ENCODE assay signal across 24 cellular contexts in the genomic region with DNA sequence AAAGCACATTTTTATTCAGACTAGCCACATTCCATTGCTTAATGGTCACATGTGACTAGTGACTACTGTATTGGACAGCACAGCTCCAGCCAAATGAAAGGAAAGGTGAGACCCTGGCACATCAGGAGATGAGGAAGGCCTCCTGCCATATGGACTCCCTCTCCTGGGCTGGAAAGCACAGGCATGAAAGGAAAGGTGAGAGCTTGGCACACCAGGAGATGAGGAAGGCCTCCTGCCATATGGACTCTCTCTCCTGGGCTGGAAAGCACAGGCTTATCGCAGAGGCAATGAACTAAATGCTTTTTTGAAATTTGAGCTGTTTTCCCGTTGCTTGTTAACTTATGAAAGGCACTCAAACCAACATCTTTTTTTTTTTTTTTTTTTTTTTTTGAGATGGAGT.
"Had no signal": no experiment of that assay in that cellular context is flagged by ENCODE, and none has a peak within 500 bp of the region (broad histone marks: within the 10 kb centered on the region; RNA-seq: fewer than 3 reads in every experiment).

No MANE protein-coding gene starts in this region.

- H3K4me1 ChIP-seq: gastroesophageal sphincter, prostate gland, right atrium auricular region had no signal

- H3K27ac ChIP-seq: esophagus muscularis mucosa, gastroesophageal sphincter, heart left ventricle, prostate gland, right atrium auricular region, thyroid gland had no signal

- H3K27ac Mint-ChIP-seq: activated CD8-positive, alpha-beta T cell treated with anti-CD3 and anti-CD28 coated beads for 36 hours; activated naive CD8-positive, alpha-beta T cell treated with anti-CD3 and anti-CD28 coated beads, Interleukin-2, amount 50 U/mL, for 24 hours; activated T-helper 2 cell treated with anti-CD3 and anti-CD28 coated beads, Interferon-gamma antibody, Interleukin-2, Interleukin-4, amounts not matched to agents 10 μg/mL and 5 μg/mL and 100 μg/mL, durations not matched to agents 14 hours and 24 hours and 36 hours; memory B cell; naive B cell had no signal

- H3K36me3 Mint-ChIP-seq: brain had no signal

- H3K36me3 ChIP-seq: gastroesophageal sphincter, heart left ventricle, prostate gland, right atrium auricular region, thyroid gland had no signal

- DNase-seq: activated CD4-positive, alpha-beta T cell treated with anti-CD3 and anti-CD28 coated beads for 48 hours; activated CD4-positive, CD25-positive, alpha-beta regulatory T cell; activated CD8-positive, alpha-beta T cell treated with anti-CD3 and anti-CD28 coated beads for 36 hours; activated naive CD4-positive, alpha-beta T cell treated with Interleukin-2 at 50 U/mL for 16 hours; activated naive CD8-positive, alpha-beta T cell treated with anti-CD3 and anti-CD28 coated beads, Interleukin-2, amount 50 U/mL, for 24 hours; activated T-cell treated with anti-CD3 and anti-CD28 coated beads, Interleukin-2, amount 50 U/mL, for 1 hour; anterior cingulate cortex; central memory CD4-positive, alpha-beta T cell; cortex of kidney; heart left ventricle; left ventricle myocardium superior; mucosa of descending colon; naive B cell; stimulated activated CD4-positive, alpha-beta T cell treated with anti-CD3 and anti-CD28 coated beads, Interleukin-2, amount 100 ng/mL, for 24 hours; stimulated activated naive CD4-positive, alpha-beta T cell treated with Interleukin-2 at 50 U/mL for 16 hours; thyroid gland had no signal

- H3K27me3 ChIP-seq: esophagus muscularis mucosa, gastroesophageal sphincter, heart left ventricle, right atrium auricular region, thyroid gland had no signal

- H3K9me3 Mint-ChIP-seq: activated CD8-positive, alpha-beta T cell treated with anti-CD3 and anti-CD28 coated beads for 36 hours; activated naive CD8-positive, alpha-beta T cell treated with anti-CD3 and anti-CD28 coated beads, Interleukin-2, amount 50 U/mL, for 24 hours; activated T-helper 2 cell treated with anti-CD3 and anti-CD28 coated beads, Interferon-gamma antibody, Interleukin-2, Interleukin-4, amounts not matched to agents 10 μg/mL and 5 μg/mL and 100 μg/mL, durations not matched to agents 14 hours and 24 hours and 36 hours; memory B cell; naive B cell; neural crest cell had no signal

- H3K4me3 ChIP-seq: esophagus muscularis mucosa, gastroesophageal sphincter, heart left ventricle, mucosa of descending colon, prostate gland, right atrium auricular region, thyroid gland had no signal

- H3K4me3 Mint-ChIP-seq: activated CD8-positive, alpha-beta T cell treated with anti-CD3 and anti-CD28 coated beads for 36 hours; activated naive CD8-positive, alpha-beta T cell treated with anti-CD3 and anti-CD28 coated beads, Interleukin-2, amount 50 U/mL, for 24 hours; brain; memory B cell; naive B cell; neural crest cell had no signal

- H3K27me3 Mint-ChIP-seq: activated CD8-positive, alpha-beta T cell treated with anti-CD3 and anti-CD28 coated beads for 36 hours; activated naive CD8-positive, alpha-beta T cell treated with anti-CD3 and anti-CD28 coated beads, Interleukin-2, amount 50 U/mL, for 24 hours; brain; memory B cell; naive B cell had no signal

- H3K9me3 ChIP-seq: esophagus muscularis mucosa, gastroesophageal sphincter, heart left ventricle, mucosa of descending colon, prostate gland, right atrium auricular region, thyroid gland had no signal
